ENCODE assay signal across 1 cellular context in the genomic region with DNA sequence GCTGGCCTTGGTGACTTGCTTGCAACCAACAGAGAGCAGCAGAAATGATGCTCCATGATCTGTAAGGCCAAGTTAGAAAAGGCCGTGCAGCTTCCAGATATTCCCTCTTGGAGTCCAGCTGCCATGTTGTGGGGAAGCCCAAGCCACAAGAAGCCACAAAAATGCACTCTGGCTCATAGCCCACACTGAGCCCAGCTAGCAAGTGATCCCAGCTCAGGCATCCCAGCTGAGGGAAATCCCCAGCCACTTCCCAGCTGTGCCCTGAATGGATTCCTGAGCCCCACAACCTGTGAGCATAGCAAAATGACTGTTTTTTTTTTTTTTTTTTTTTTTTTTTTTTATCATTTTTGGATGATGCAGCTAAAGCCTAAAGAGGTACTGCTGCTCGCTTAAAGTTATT.
TF ChIP-seq lines count a peak whose summit lies in the region.

No MANE protein-coding gene starts in this region.

TF ChIP-seq in GM23338, 12 proteins besides CTCF, POLR2A, EP300 and RAD21 (continued from another document):
- TF ChIP-seq, protein P1, sequence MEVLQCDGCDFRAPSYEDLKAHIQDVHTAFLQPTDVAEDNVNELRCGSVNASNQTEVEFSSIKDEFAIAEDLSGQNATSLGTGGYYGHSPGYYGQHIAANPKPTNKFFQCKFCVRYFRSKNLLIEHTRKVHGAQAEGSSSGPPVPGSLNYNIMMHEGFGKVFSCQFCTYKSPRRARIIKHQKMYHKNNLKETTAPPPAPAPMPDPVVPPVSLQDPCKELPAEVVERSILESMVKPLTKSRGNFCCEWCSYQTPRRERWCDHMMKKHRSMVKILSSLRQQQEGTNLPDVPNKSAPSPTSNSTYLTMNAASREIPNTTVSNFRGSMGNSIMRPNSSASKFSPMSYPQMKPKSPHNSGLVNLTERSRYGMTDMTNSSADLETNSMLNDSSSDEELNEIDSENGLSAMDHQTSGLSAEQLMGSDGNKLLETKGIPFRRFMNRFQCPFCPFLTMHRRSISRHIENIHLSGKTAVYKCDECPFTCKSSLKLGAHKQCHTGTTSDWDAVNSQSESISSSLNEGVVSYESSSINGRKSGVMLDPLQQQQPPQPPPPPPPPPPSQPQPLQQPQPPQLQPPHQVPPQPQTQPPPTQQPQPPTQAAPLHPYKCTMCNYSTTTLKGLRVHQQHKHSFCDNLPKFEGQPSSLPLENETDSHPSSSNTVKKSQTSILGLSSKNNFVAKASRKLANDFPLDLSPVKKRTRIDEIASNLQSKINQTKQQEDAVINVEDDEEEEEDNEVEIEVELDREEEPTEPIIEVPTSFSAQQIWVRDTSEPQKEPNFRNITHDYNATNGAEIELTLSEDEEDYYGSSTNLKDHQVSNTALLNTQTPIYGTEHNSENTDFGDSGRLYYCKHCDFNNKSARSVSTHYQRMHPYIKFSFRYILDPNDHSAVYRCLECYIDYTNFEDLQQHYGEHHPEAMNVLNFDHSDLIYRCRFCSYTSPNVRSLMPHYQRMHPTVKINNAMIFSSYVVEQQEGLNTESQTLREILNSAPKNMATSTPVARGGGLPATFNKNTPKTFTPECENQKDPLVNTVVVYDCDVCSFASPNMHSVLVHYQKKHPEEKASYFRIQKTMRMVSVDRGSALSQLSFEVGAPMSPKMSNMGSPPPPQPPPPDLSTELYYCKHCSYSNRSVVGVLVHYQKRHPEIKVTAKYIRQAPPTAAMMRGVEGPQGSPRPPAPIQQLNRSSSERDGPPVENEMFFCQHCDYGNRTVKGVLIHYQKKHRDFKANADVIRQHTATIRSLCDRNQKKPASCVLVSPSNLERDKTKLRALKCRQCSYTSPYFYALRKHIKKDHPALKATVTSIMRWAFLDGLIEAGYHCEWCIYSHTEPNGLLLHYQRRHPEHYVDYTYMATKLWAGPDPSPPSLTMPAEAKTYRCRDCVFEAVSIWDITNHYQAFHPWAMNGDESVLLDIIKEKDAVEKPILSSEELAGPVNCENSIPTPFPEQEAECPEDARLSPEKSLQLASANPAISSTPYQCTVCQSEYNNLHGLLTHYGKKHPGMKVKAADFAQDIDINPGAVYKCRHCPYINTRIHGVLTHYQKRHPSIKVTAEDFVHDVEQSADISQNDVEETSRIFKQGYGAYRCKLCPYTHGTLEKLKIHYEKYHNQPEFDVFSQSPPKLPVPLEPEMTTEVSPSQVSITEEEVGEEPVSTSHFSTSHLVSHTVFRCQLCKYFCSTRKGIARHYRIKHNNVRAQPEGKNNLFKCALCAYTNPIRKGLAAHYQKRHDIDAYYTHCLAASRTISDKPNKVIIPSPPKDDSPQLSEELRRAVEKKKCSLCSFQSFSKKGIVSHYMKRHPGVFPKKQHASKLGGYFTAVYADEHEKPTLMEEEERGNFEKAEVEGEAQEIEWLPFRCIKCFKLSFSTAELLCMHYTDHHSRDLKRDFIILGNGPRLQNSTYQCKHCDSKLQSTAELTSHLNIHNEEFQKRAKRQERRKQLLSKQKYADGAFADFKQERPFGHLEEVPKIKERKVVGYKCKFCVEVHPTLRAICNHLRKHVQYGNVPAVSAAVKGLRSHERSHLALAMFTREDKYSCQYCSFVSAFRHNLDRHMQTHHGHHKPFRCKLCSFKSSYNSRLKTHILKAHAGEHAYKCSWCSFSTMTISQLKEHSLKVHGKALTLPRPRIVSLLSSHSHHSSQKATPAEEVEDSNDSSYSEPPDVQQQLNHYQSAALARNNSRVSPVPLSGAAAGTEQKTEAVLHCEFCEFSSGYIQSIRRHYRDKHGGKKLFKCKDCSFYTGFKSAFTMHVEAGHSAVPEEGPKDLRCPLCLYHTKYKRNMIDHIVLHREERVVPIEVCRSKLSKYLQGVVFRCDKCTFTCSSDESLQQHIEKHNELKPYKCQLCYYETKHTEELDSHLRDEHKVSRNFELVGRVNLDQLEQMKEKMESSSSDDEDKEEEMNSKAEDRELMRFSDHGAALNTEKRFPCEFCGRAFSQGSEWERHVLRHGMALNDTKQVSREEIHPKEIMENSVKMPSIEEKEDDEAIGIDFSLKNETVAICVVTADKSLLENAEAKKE (CRISPR knock-in tag; IDR thresholded peaks at IDR 0.05): no peak
- TF ChIP-seq EZH2 (IDR thresholded peaks at IDR 0.05; ENCODE audit: low read depth, unreplicated experiment): no peak
- no peak for TF ChIP-seq EZH2phosphoT487 (IDR thresholded peaks at IDR 0.05; ENCODE audit: unreplicated experiment)
- TF ChIP-seq STAT1 (IDR thresholded peaks at IDR 0.05; ENCODE audit: unreplicated experiment): no peak
- no peak for TF ChIP-seq ZNF331 (CRISPR knock-in tag; IDR thresholded peaks at IDR 0.05; ENCODE audit: low read depth)
- TF ChIP-seq ZNF114 (CRISPR knock-in tag; IDR thresholded peaks at IDR 0.05): no peak
